15 cellular contexts compared by ENCODE assay signal in genomic region chr19:33339750-33340029, GRCh38.
"Had no signal": no experiment of that assay in that cellular context is flagged by ENCODE, and none has a peak within 500 bp of the region (broad histone marks: within the 10 kb centered on the region; RNA-seq: fewer than 3 reads in every experiment).

No MANE protein-coding gene starts in this region.

- H3K4me3 ChIP-seq: neural progenitor cell, pancreas had no signal

- H3K27ac Mint-ChIP-seq: mesothelial cell of epicardium; natural killer cell treated with Interleukin-12 subunit alpha and Interleukin-12 subunit beta and Interleukin-15 and Interleukin-18, amount 100 ng/mL, for 72 hours; neural progenitor cell; progenitor cell of endocrine pancreas had no signal

- H3K4me3 Mint-ChIP-seq: mesothelial cell of epicardium; natural killer cell treated with Interleukin-12 subunit alpha and Interleukin-12 subunit beta and Interleukin-15 and Interleukin-18, amount 100 ng/mL, for 72 hours; neural progenitor cell had no signal

- H3K36me3 Mint-ChIP-seq: mesothelial cell of epicardium; natural killer cell treated with Interleukin-12 subunit alpha and Interleukin-12 subunit beta and Interleukin-15 and Interleukin-18, amount 100 ng/mL, for 72 hours; neural progenitor cell had no signal

- H3K4me2 ChIP-seq: neural progenitor cell had no signal

- ATAC-seq: left lobe of liver; natural killer cell treated with Interleukin-12 subunit alpha and Interleukin-12 subunit beta and Interleukin-15 and Interleukin-18, amount 100 ng/mL, for 72 hours; pancreas; right cardiac atrium had no signal

- H2AFZ ChIP-seq: neural progenitor cell had no signal

- H3K36me3 ChIP-seq: neural progenitor cell, pancreas had no signal

- H3K9ac ChIP-seq: neural progenitor cell had no signal

- H3K4me1 ChIP-seq: pancreas had no signal

- H3K27ac ChIP-seq: neural progenitor cell, pancreas had no signal

- H3K9me3 Mint-ChIP-seq: natural killer cell treated with Interleukin-12 subunit alpha and Interleukin-12 subunit beta and Interleukin-15 and Interleukin-18, amount 100 ng/mL, for 72 hours; neural progenitor cell had no signal

- H3K27me3 ChIP-seq: pancreas had no signal

- H3K9me3 ChIP-seq: pancreas had no signal

- DNase-seq: effector memory CD4-positive, alpha-beta T cell; foreskin melanocyte; hippocampal formation; kidney glomerular epithelial cell; nucleus accumbens; pancreas; right cardiac atrium; small intestine; stimulated activated CD4-positive, alpha-beta T cell treated with anti-CD3 and anti-CD28 coated beads, Interleukin-2, amount 100 ng/mL, for 48 hours; stimulated activated naive CD4-positive, alpha-beta T cell treated with Interleukin-2 at 50 U/mL for 16 hours had no signal
